ENCODE assay signal across 25 cellular contexts in genomic region chr5:7087719-7088297, GRCh38.
A peak's percentile ranks its signal among the peaks of the same experiment; 100 is the strongest.
DNase-seq lines count a peak whose midpoint lies in the region; ATAC-seq, FAIRE-seq and TF ChIP-seq lines count a peak whose summit lies in the region.
"Had no signal": no experiment of that assay in that cellular context is flagged by ENCODE, and none has a peak within 500 bp of the region (broad histone marks: within the 10 kb centered on the region; RNA-seq: fewer than 3 reads in every experiment).

No MANE protein-coding gene starts in this region.

- no peak overlapping the region for H3K14ac ChIP-seq in H1 (ENCODE audit: insufficient read length)

- DNase-seq in NCI-H524 (lab: John Stamatoyannopoulos, UW) (peak; percentile 2 to 25), NCI-H524 treated with DMSO at 0.1 percent for 48 hours (lab: John Stamatoyannopoulos, UW) (no peak), Karpas-422 (peak; percentile 44), H1 (ENCODE audit: low read depth in 1 of 2, low spot score in 2 of 2) (no peak), neural progenitor cell (ENCODE audit: low spot score) (no peak), NCI-H526 treated with DMSO at 0.1 percent for 48 hours (lab: John Stamatoyannopoulos, UW) (no peak)
- DNase-seq in activated naive CD4-positive, alpha-beta T cell treated with anti-CD3 and anti-CD28 coated beads for 36 hours = no peak
- DNase-seq: BE2C; Caco-2; CD4-positive, alpha-beta T cell; H7; NCI-H1105 treated with DMSO at 0.1 percent for 48 hours; NCI-H1694; NCI-H2107; NCI-H226; NCI-H526; OCI-M1; Right ventricle myocardium superior had no signal

- H3K4me1 ChIP-seq in Karpas-422 (ENCODE audit: low read length) (no peaks in the 10 kb centered on the region), H1 (replicated peaks in 1 of 4; ENCODE audit: control insufficient read depth in 3 of 4, insufficient read depth in 4 of 4, low read length in 3 of 4) (peaks cover 0 to 4% (median 0%) of the 10 kb centered on the region in 4 experiments; a peak in 1 of 7 replicates), neural progenitor cell (no peaks in the 10 kb centered on the region)
- H3K4me1 ChIP-seq: BE2C, Caco-2 had no signal

- H3K79me1 ChIP-seq in H1 (ENCODE audit: low read depth, low read length) = no peaks in the 10 kb centered on the region

- no peaks in the 10 kb centered on the region for H3K27me3 Mint-ChIP-seq in neural progenitor cell (ENCODE audit: insufficient read depth, low read depth)
- H3K27me3 Mint-ChIP-seq in activated naive CD4-positive, alpha-beta T cell treated with anti-CD3 and anti-CD28 coated beads for 36 hours (ENCODE audit: low read depth) = peaks cover 3% of the 10 kb centered on the region
- H3K27me3 Mint-ChIP-seq: CD4-positive, alpha-beta T cell; IgD-negative memory B cell had no signal

- H3K36me3 ChIP-seq in Karpas-422 (ENCODE audit: insufficient read depth, low read length) (no peaks in the 10 kb centered on the region), H1 (ENCODE audit: control insufficient read depth in 2 of 4, insufficient read depth in 4 of 4, low read length in 3 of 4) (no peaks in the 10 kb centered on the region), neural progenitor cell (no peaks in the 10 kb centered on the region)
- H3K36me3 ChIP-seq: BE2C had no signal

- no peak overlapping the region for H3K9ac ChIP-seq in Karpas-422 (ENCODE audit: low read length)
- H3K9ac ChIP-seq in H1 (replicated peaks in 1 of 4; ENCODE audit: extremely low read depth in 1 of 4, low read depth in 3 of 4, low read length in 3 of 4) = no peak overlapping the region
- H3K9ac ChIP-seq in neural progenitor cell = no peak overlapping the region

- WGBS in H1 (ENCODE audit: extremely low coverage in 1 of 2, insufficient coverage in 1 of 2, insufficient read length in 1 of 2, insufficient replicate concordance in 2 of 2, low coverage in 1 of 2, low lambda C conversion rate in 2 of 2, missing lambda C conversion rate in 1 of 2), 2 experiments = 92% methylated on average over 5 of the region's 6 CpGs; no CpG with 5 or more reads in 1 of the 2 experiments

- H3K9me3 ChIP-seq in Karpas-422 (ENCODE audit: low read length) (no peaks in the 10 kb centered on the region), H1 (ENCODE audit: insufficient read depth in 2 of 2, low read depth in 1 of 2, low read length in 1 of 2) (no peaks in the 10 kb centered on the region), neural progenitor cell (ENCODE audit: low read depth) (no peaks in the 10 kb centered on the region)
- H3K9me3 ChIP-seq: BE2C, Caco-2 had no signal

- no peak overlapping the region for H2BK12ac ChIP-seq in H1 (ENCODE audit: low read depth, low read length)

- no peak for TF ChIP-seq POLR2A in H1 (IDR thresholded peaks at IDR 0.05; ENCODE audit: control extremely low read depth in 1 of 2, low read depth in 2 of 2, low read length in 2 of 2)

- H4K5ac ChIP-seq in H1 (ENCODE audit: insufficient read length, low read depth, low read length) = no peak overlapping the region

- H4K20me1 ChIP-seq in Karpas-422 (ENCODE audit: insufficient read depth, low read depth, low read length) (no peaks in the 10 kb centered on the region), H1 (replicated peaks in 1 of 2; ENCODE audit: control insufficient read depth in 1 of 2, insufficient read depth in 2 of 2, low read length in 2 of 2) (no peaks in the 10 kb centered on the region), neural progenitor cell (ENCODE audit: low read depth) (no peaks in the 10 kb centered on the region)

- H3K4me3 ChIP-seq in Karpas-422 (ENCODE audit: low read length) (no peak overlapping the region), H1 (ENCODE audit: extremely low read depth in 1 of 4, insufficient read depth in 2 of 4, low read depth in 3 of 4, low read length in 4 of 4) (no peak overlapping the region), neural progenitor cell (no peak overlapping the region)
- H3K4me3 ChIP-seq: SK-N-MC had no signal

- no peaks in the 10 kb centered on the region for H3K23me2 ChIP-seq in H1 (ENCODE audit: low read depth, low read length)

- H4K8ac ChIP-seq in H1 (ENCODE audit: extremely low read depth, insufficient read depth, low read length) = no peak overlapping the region

- no peaks in the 10 kb centered on the region for H3K79me2 ChIP-seq in Karpas-422 (ENCODE audit: low read length)
- H3K79me2 ChIP-seq in H1 (ENCODE audit: control insufficient read depth in 1 of 2, insufficient read depth in 2 of 2, low read length in 2 of 2) = no peaks in the 10 kb centered on the region
- H3K79me2 ChIP-seq in neural progenitor cell (ENCODE audit: low read depth) = no peaks in the 10 kb centered on the region

- no peaks in the 10 kb centered on the region for H3K4me1 Mint-ChIP-seq in neural progenitor cell
- H3K4me1 Mint-ChIP-seq in activated naive CD4-positive, alpha-beta T cell treated with anti-CD3 and anti-CD28 coated beads for 36 hours (ENCODE audit: low read depth) = no peaks in the 10 kb centered on the region

- no peak overlapping the region for H2AFZ ChIP-seq in Karpas-422 (ENCODE audit: low read length)
- H2AFZ ChIP-seq in H1 (ENCODE audit: low read length) = 0 out of 2 replicates have a peak overlapping the region, but pooled peaks have one; percentile 18
- H2AFZ ChIP-seq in neural progenitor cell (replicated peaks) = no peak overlapping the region

- TF ChIP-seq CTCF in H1 (IDR thresholded peaks at IDR 0.05; ENCODE audit: control extremely low read depth in 1 of 3, insufficient read depth in 1 of 3, low read depth in 1 of 3, low read length in 3 of 3) (peak; percentile 48 to 74 (median 64)), neural progenitor cell (IDR thresholded peaks at IDR 0.05) (peak; percentile 38)

- no peak overlapping the region for H3K4me3 Mint-ChIP-seq in neural progenitor cell
- no peak overlapping the region for H3K4me3 Mint-ChIP-seq in activated naive CD4-positive, alpha-beta T cell treated with anti-CD3 and anti-CD28 coated beads for 36 hours
- H3K4me3 Mint-ChIP-seq: CD4-positive, alpha-beta T cell; IgD-negative memory B cell had no signal

- no peak overlapping the region for H3K4ac ChIP-seq in H1 (replicated peaks; ENCODE audit: insufficient read length, low read depth, low read length)

- H3K9me2 ChIP-seq in Karpas-422 (replicated peaks; ENCODE audit: insufficient read depth, low read length) = no peaks in the 10 kb centered on the region

- H3K27me3 ChIP-seq in Karpas-422 (ENCODE audit: low read length) (no peaks in the 10 kb centered on the region), H1 (replicated peaks in 1 of 4; ENCODE audit: control insufficient read depth in 3 of 4, extremely low read depth in 1 of 4, insufficient read depth in 3 of 4, low read length in 3 of 4) (no peaks in the 10 kb centered on the region), neural progenitor cell (no peaks in the 10 kb centered on the region)
- H3K27me3 ChIP-seq: BE2C had no signal

- H3K27ac ChIP-seq in Karpas-422 (ENCODE audit: low read length) (no peak overlapping the region), H1 (ENCODE audit: low read depth, low read length) (no peak overlapping the region), neural progenitor cell (no peak overlapping the region)
- H3K27ac ChIP-seq: HL-60, SK-N-MC had no signal

- no peak overlapping the region for H3K56ac ChIP-seq in H1 (replicated peaks; ENCODE audit: insufficient read length, low read depth, low read length)

- H3F3A ChIP-seq in neural progenitor cell (ENCODE audit: low read depth) = no peaks in the 10 kb centered on the region

- no peak overlapping the region for H3K27ac Mint-ChIP-seq in neural progenitor cell
- H3K27ac Mint-ChIP-seq in activated naive CD4-positive, alpha-beta T cell treated with anti-CD3 and anti-CD28 coated beads for 36 hours = no peak overlapping the region
- H3K27ac Mint-ChIP-seq: CD4-positive, alpha-beta T cell; IgD-negative memory B cell had no signal

- intact Hi-C loops in activated naive CD4-positive, alpha-beta T cell treated with anti-CD3 and anti-CD28 coated beads for 36 hours (cut with micrococcal nuclease) = no loop called here

- TF ChIP-seq RAD21 in H1 (IDR thresholded peaks at IDR 0.05 in 1 of 2, conservative IDR thresholded peaks at IDR 0.05 in 1 of 2; ENCODE audit: low read depth in 2 of 2, low read length in 2 of 2) = peak; percentile 61 to 71

- no peaks in the 10 kb centered on the region for H3K36me3 Mint-ChIP-seq in neural progenitor cell
- no peaks in the 10 kb centered on the region for H3K36me3 Mint-ChIP-seq in activated naive CD4-positive, alpha-beta T cell treated with anti-CD3 and anti-CD28 coated beads for 36 hours (ENCODE audit: low read depth)
- H3K36me3 Mint-ChIP-seq: IgD-negative memory B cell had no signal

- ATAC-seq in HG03097 (IDR thresholded peaks at IDR 0.05; ENCODE audit: low FRiP score, unreplicated experiment) = no peak

- no peak overlapping the region for H4K91ac ChIP-seq in H1 (replicated peaks; ENCODE audit: insufficient read length, low read length)

- peaks cover 4% of the 10 kb centered on the region for H3K9me3 Mint-ChIP-seq in neural progenitor cell
- no peaks in the 10 kb centered on the region for H3K9me3 Mint-ChIP-seq in activated naive CD4-positive, alpha-beta T cell treated with anti-CD3 and anti-CD28 coated beads for 36 hours
- H3K9me3 Mint-ChIP-seq: CD4-positive, alpha-beta T cell had no signal

- no peak overlapping the region for H3K4me2 ChIP-seq in Karpas-422 (ENCODE audit: low read depth, low read length, poor library complexity, severe bottlenecking)
- H3K4me2 ChIP-seq in H1 (ENCODE audit: insufficient read depth in 1 of 2, low read depth in 2 of 2, low read length in 2 of 2) = no peak overlapping the region
- no peak overlapping the region for H3K4me2 ChIP-seq in neural progenitor cell

- H2BK20ac ChIP-seq in H1 (ENCODE audit: low read length) = no peak overlapping the region

- no peak overlapping the region for H2BK15ac ChIP-seq in H1 (ENCODE audit: low read length)

- H3K18ac ChIP-seq in H1 (ENCODE audit: extremely low read depth, low read length) = no peak overlapping the region

- no peak for TF ChIP-seq EP300 in H1 (IDR thresholded peaks at IDR 0.05; ENCODE audit: borderline replicate concordance in 1 of 2, low read depth in 2 of 2, low read length in 2 of 2)

- H2BK5ac ChIP-seq in H1 (ENCODE audit: low read depth, low read length) = no peak overlapping the region

- no peak overlapping the region for H3K23ac ChIP-seq in H1 (ENCODE audit: insufficient read length)

- peak; percentile 24 for FAIRE-seq in H1 (lab: Jason Lieb, UNC)
- FAIRE-seq: A204.1, GM12891, HTR-8/SVneo had no signal

- CTCF ChIA-PET in H1 (lab: Charles Lee; ENCODE audit: partially characterized antibody) = interaction anchor here (0.6 to 2.9 kb wide), 9 partner anchors 8 to 779 kb away, joined by 3 to 12 read pairs (median 3); no protein-coding TSS in a partner anchor
- CTCF ChIA-PET in activated naive CD4-positive, alpha-beta T cell treated with anti-CD3 and anti-CD28 coated beads for 36 hours (lab: Charles Lee) = no interaction called here

- POLR2A ChIA-PET in H1 (lab: Charles Lee; ENCODE audit: partially characterized antibody) = interaction anchor here (0.7 to 1.2 kb wide), 2 partner anchors 9 to 545 kb away, joined by 3 to 5 read pairs; no protein-coding TSS in a partner anchor

- no peak overlapping the region for H2AK5ac ChIP-seq in H1 (ENCODE audit: low read depth, low read length)

- H2BK120ac ChIP-seq in H1 (replicated peaks; ENCODE audit: low read depth, low read length) = no peak overlapping the region

TF ChIP-seq in H1, 55 proteins besides CTCF, POLR2A, EP300 and RAD21 (continues in another document):
- TF ChIP-seq YY1 (IDR thresholded peaks at IDR 0.05; ENCODE audit: low read depth, low read length) (no peak), RNF2 (IDR thresholded peaks at IDR 0.05; ENCODE audit: borderline replicate concordance, low read depth, low read length, missing control alignments, poor library complexity, severe bottlenecking) (no peak)

Comparison
In these comparisons a context has a peak if more than half of its experiments do, and no peak if none do; other contexts are left out.
1. DNase-seq: peak in NCI-H524 (2 of 2) and Karpas-422 (single experiment); none in NCI-H524 treated with DMSO at 0.1 percent for 48 hours (single experiment), H1 (0 of 2), neural progenitor cell (single experiment), activated naive CD4-positive, alpha-beta T cell treated with anti-CD3 and anti-CD28 coated beads for 36 hours (single experiment) and NCI-H526 treated with DMSO at 0.1 percent for 48 hours (single experiment).